ENCODE assay signal across 23 cellular contexts in genomic region chr10:24237801-24238390, GRCh38. TPM values are rescaled to one million over a fixed set of nuclear protein-coding genes. Genes with fewer than 3 reads are reported as not detected.
DNase-seq lines count a peak whose midpoint lies in the region; ATAC-seq, FAIRE-seq and TF ChIP-seq lines count a peak whose summit lies in the region.
"Had no signal": no experiment of that assay in that cellular context is flagged by ENCODE, and none has a peak within 500 bp of the region (broad histone marks: within the 10 kb centered on the region; RNA-seq: fewer than 3 reads in every experiment).

No MANE protein-coding gene starts in this region.

- TF ChIP-seq CTCF in 22Rv1 (IDR thresholded peaks at IDR 0.05) = no peak

- no peak overlapping the region for H3K4ac ChIP-seq in trophoblast cell (ENCODE audit: low read depth, low read length)

- no peak overlapping the region for H2AK5ac ChIP-seq in trophoblast cell (ENCODE audit: low read length)

- ATAC-seq in HG02642 (IDR thresholded peaks at IDR 0.05; ENCODE audit: poor library complexity, unreplicated experiment) = no peak
- no peak for ATAC-seq in GM19351 (IDR thresholded peaks at IDR 0.05; ENCODE audit: unreplicated experiment)
- ATAC-seq: activated naive CD4-positive, alpha-beta T cell treated with anti-CD3 and anti-CD28 coated beads, Interleukin-2, amount 50 U/mL, for 72 hours; K562; natural killer cell; right cardiac atrium had no signal

- H2BK120ac ChIP-seq in trophoblast cell (ENCODE audit: insufficient read depth, low read length, poor library complexity) = peak overlapping the region; percentile 32

- peak overlapping the region; percentile 0 for H4K8ac ChIP-seq in trophoblast cell (ENCODE audit: low read depth, low read length)

- H2AFZ ChIP-seq in trophoblast cell (ENCODE audit: insufficient read depth, low read length, poor library complexity) = no peak overlapping the region

- no peak overlapping the region for H3K23ac ChIP-seq in trophoblast cell (ENCODE audit: low read length)

- no peak for DNase-seq in trophoblast cell
- no peak for DNase-seq in H54 (ENCODE audit: insufficient read length, low spot score)
- DNase-seq in hypothalamus (lab: John Stamatoyannopoulos, UW) = no peak
- DNase-seq: activated CD4-positive, alpha-beta T cell treated with anti-CD3 and anti-CD28 coated beads for 4 hours; brain microvascular endothelial cell; CD4-positive, CD25-positive, alpha-beta regulatory T cell; EL; HCEC 1CT; natural killer cell; NCI-H1105; NCI-H2227 treated with DMSO at 0.1 percent for 48 hours; right cardiac atrium; SIG-M5; stimulated activated CD4-positive, alpha-beta T cell treated with anti-CD3 and anti-CD28 coated beads, Interleukin-1b, Interleukin-23, amount 100 ng/mL, for 48 hours; stimulated activated CD8-positive, alpha-beta memory T cell treated with anti-CD3 and anti-CD28 coated beads, Interleukin-4, amount 100 ng/mL, for 48 hours; tibial artery had no signal

- H3K18ac ChIP-seq in trophoblast cell (ENCODE audit: low read length) = no peak overlapping the region

- no peak overlapping the region for H4K12ac ChIP-seq in trophoblast cell (ENCODE audit: low read depth, low read length)

- WGBS in HUES64 = 59% methylated on average over 9 of the region's 9 CpGs
- WGBS in trophoblast cell (ENCODE audit: extremely low coverage, insufficient coverage, insufficient read length) = no CpG with 5 or more reads among the region's 9 CpGs

- TF ChIP-seq POLR2A in H54 (IDR thresholded peaks at IDR 0.05; ENCODE audit: low read depth, low read length) = no peak

- H3K36me3 ChIP-seq in HUES64 (ENCODE audit: insufficient read depth, low read length) (no peaks in the 10 kb centered on the region), iPS-18a (ENCODE audit: control insufficient read depth, low read depth, low read length) (no peaks in the 10 kb centered on the region), trophoblast cell (ENCODE audit: control insufficient read depth in 1 of 2, insufficient read depth in 2 of 2, low read length in 2 of 2) (no peaks in the 10 kb centered on the region)
- H3K36me3 ChIP-seq: brain microvascular endothelial cell, tibial artery had no signal

- H3K79me1 ChIP-seq in trophoblast cell (ENCODE audit: low read length) = peaks cover 36% of the 10 kb centered on the region

- H3K9ac ChIP-seq in HUES64 (ENCODE audit: low read depth, low read length) (no peak overlapping the region), iPS-18a (ENCODE audit: low read length) (no peak overlapping the region), trophoblast cell (ENCODE audit: low read length) (no peak overlapping the region)

- H3K9me3 ChIP-seq in HUES64 (ENCODE audit: insufficient read depth, low read depth, low read length) (no peaks in the 10 kb centered on the region), iPS-18a (ENCODE audit: control insufficient read depth, low read depth, low read length) (no peaks in the 10 kb centered on the region), trophoblast cell (ENCODE audit: insufficient read depth, low read depth, low read length) (no peaks in the 10 kb centered on the region)
- H3K9me3 ChIP-seq: tibial artery had no signal

- H3K79me2 ChIP-seq in trophoblast cell (ENCODE audit: control insufficient read depth, insufficient read depth, low read length, poor library complexity) = peaks cover 13% of the 10 kb centered on the region

- H3K14ac ChIP-seq in trophoblast cell (ENCODE audit: low read length) = no peak overlapping the region

- peak overlapping the region; percentile 91 for H3K4me2 ChIP-seq in trophoblast cell (ENCODE audit: low read length)

- H2BK12ac ChIP-seq in trophoblast cell (ENCODE audit: low read length) = peak overlapping the region; percentile 35

- FAIRE-seq in H54 (lab: Jason Lieb, UNC) = no peak
- FAIRE-seq: K562 had no signal

- H4K91ac ChIP-seq in trophoblast cell (ENCODE audit: low read depth, low read length) = peak overlapping the region; percentile 32

- peaks cover 35% of the 10 kb centered on the region for H3K4me1 ChIP-seq in HUES64 (ENCODE audit: insufficient read depth, low read length)
- H3K4me1 ChIP-seq in iPS-18a (ENCODE audit: control insufficient read depth, low read depth, low read length) = peaks cover 33% of the 10 kb centered on the region
- H3K4me1 ChIP-seq in trophoblast cell (ENCODE audit: control insufficient read depth in 1 of 2, insufficient read depth in 2 of 2, low read length in 2 of 2) = peaks cover 7 to 25% of the 10 kb centered on the region in 2 experiments
- H3K4me1 ChIP-seq: tibial artery had no signal

- H3K4me3 ChIP-seq in HUES64 (ENCODE audit: low read length) = no peak overlapping the region
- H3K4me3 ChIP-seq in iPS-18a (ENCODE audit: low read length) = peak overlapping the region; percentile 28
- no peak overlapping the region for H3K4me3 ChIP-seq in trophoblast cell (ENCODE audit: low read depth, low read length)
- H3K4me3 ChIP-seq: K562, tibial artery had no signal

- H3K27me3 ChIP-seq in HUES64 (ENCODE audit: insufficient read depth, low read length) = no peaks in the 10 kb centered on the region
- no peaks in the 10 kb centered on the region for H3K27me3 ChIP-seq in iPS-18a (ENCODE audit: control insufficient read depth, insufficient read depth, low read length)
- no peaks in the 10 kb centered on the region for H3K27me3 ChIP-seq in trophoblast cell (ENCODE audit: insufficient read depth, low read length)
- H3K27me3 ChIP-seq: brain microvascular endothelial cell, tibial artery had no signal

- H3K27ac ChIP-seq in 22Rv1 = peak overlapping the region; percentile 47; the same call in 1 of the 2 replicates
- H3K27ac ChIP-seq in HUES64 (ENCODE audit: low read depth, low read length) = peak overlapping the region; percentile 22; the same call in 1 of the 2 replicates
- no peak overlapping the region for H3K27ac ChIP-seq in iPS-18a (ENCODE audit: low read length)
- peak overlapping the region; percentile 97 for H3K27ac ChIP-seq in trophoblast cell (ENCODE audit: low read depth, low read length)
- H3K27ac ChIP-seq: brain microvascular endothelial cell, tibial artery had no signal

- H2BK5ac ChIP-seq in trophoblast cell (ENCODE audit: low read depth, low read length, poor library complexity) = peak overlapping the region; percentile 54

RNA-seq across cellular contexts. Expression of gene KIAA1217, which starts 29.0 kb away (rescaled TPM):
- 8.7 TPM for polyA plus RNA-seq in HUES64 (2013, experiment 1 of 2)
- polyA plus RNA-seq in HUES64 (2013, experiment 2 of 2) = 10.1 TPM
- polyA plus RNA-seq in trophoblast cell (2013) = 125 TPM in 2 replicates
- polyA plus RNA-seq: CD4-positive, CD25-positive, alpha-beta regulatory T cell; K562 had no signal
